ENCODE assay signal across 8 cellular contexts in the genomic region with DNA sequence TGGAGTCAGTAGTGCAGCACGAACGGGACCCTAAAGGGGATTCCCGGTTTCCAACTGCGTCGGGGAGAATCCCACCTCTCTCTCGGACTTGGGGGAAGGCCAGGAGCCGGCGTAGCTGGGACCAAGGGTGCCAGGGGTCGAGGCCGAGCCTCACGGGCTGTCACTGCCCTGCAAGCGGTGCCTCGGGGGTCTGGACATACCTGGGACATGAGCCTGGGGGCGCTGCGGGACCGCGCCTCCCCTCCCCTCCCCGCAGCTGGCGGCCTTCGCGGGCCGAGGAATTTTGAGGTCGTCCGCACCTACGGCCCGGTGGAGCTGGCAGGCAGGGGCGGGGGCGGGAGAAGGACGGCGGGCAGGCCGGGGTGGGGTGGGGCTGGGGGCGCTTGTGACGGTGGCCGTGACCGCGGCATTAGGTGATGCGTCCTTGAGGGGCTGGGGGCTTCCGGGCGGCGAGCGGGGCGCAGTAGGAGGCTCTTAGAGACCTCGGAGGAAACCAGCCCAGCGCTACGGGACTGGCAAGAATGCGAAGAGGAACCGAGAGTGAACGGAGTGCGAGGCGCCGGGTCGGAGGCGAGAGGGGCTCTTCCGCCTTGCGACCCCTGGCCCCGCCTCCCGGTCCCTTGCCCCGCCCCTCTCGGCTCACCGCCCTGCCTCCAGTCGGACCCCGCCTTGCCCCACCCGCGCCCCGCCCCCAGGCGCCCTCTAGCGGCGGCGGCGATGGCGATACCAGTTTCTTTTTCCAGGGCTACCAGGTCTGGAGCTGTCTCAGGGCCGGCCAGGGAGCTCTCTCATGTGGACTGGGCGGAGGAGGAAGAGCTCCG. TPM values are rescaled to one million over a fixed set of nuclear protein-coding genes. Genes with fewer than 3 reads are reported as not detected.
DNase-seq lines count a peak whose midpoint lies in the region; ATAC-seq and TF ChIP-seq lines count a peak whose summit lies in the region.

No MANE protein-coding gene starts in this region.

- H3K27ac ChIP-seq in C4-2B (peak overlapping the region; percentile 25), cingulate gyrus (ENCODE audit: low read depth, low read length) (peak overlapping the region; percentile 24), left lung (peak overlapping the region; percentile 73 to 86)

- peak; percentile 97 for ATAC-seq in GM19324 (IDR thresholded peaks at IDR 0.05; ENCODE audit: low FRiP score, unreplicated experiment)
- ATAC-seq in HG03457 (IDR thresholded peaks at IDR 0.05; ENCODE audit: unreplicated experiment): peak; percentile 91
- peak; percentile 99 for ATAC-seq in left lung

- intact Hi-C loops in left lung (cut with DNase I): no loop called here

- H3K4me1 ChIP-seq in left lung: peaks cover 0 to 9% of the 10 kb centered on the region in 2 donors

- TF ChIP-seq CTCF in C4-2B (conservative IDR thresholded peaks at IDR 0.05) (peak; percentile 96), left lung (IDR thresholded peaks at IDR 0.05) (peak; percentile 88 to 91)

- no peaks in the 10 kb centered on the region for H3K36me3 ChIP-seq in left lung

- no peaks in the 10 kb centered on the region for H3K9me3 ChIP-seq in left lung

- H3K27me3 ChIP-seq in left lung: no peaks in the 10 kb centered on the region

- DNase-seq in NCI-H510A treated with DMSO at 0.1 percent for 48 hours (lab: John Stamatoyannopoulos, UW) (peak; percentile 82), left lung (peak; percentile 94 to 100)
- peak; percentile 90 to 95 for DNase-seq in activated CD4-positive, alpha-beta T cell treated with anti-CD3 and anti-CD28 coated beads for 4 hours
- DNase-seq in stimulated activated CD4-positive, alpha-beta T cell treated with anti-CD3 and anti-CD28 coated beads, Interleukin-2, amount 100 ng/mL, for 24 hours: peak; percentile 97 to 98

- H3K4me3 ChIP-seq in left lung: peak overlapping the region; percentile 68 to 77

RNA-seq across cellular contexts. Expression of a gene that starts 48.3 kb away (rescaled TPM):
- not detected for total RNA-seq in left lung

RNA-seq across cellular contexts. Expression of a gene that starts 54.9 kb away (rescaled TPM):
- total RNA-seq in left lung: 100 to 1,000 TPM in 1 of 2 donors, 10 to 100 TPM in 1; 79.5 to 106 TPM

Comparison
In these comparisons a context has a peak if more than half of its experiments do, and no peak if none do; other contexts are left out.
1. Peak in every context shown above with its lines: DNase-seq, ATAC-seq, H3K4me3 ChIP-seq and H3K27ac ChIP-seq.
2. H3K27ac ChIP-seq: peak in every context shown above with its lines; median percentile 80 in left lung; 25 in C4-2B; 24 in cingulate gyrus.